ENCODE assay signal across 15 cellular contexts in the genomic region with DNA sequence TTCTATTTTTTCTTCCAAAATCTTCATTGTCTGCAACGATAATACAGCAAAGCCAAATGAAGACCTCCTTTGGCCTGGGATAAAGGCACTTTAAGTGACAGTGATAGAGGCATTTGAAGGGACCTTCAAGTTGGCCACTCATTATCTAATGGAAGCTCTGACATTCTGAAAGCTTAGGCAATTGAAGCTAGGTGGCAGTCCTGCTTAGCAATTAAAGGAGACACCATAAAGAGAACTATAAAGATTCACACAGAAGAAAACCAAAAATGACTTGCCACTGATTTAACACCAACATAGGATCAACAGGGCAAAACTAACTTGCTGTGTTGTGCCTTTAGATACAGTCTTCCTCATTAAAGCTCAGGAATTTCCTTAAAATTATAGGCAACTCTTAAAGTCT.
DNase-seq lines count a peak whose midpoint lies in the region; ATAC-seq and TF ChIP-seq lines count a peak whose summit lies in the region.
"Had no signal": no experiment of that assay in that cellular context is flagged by ENCODE, and none has a peak within 500 bp of the region (broad histone marks: within the 10 kb centered on the region; RNA-seq: fewer than 3 reads in every experiment).

No MANE protein-coding gene starts in this region.

- no peak overlapping the region for H3K4me3 ChIP-seq in LNCaP clone FGC (ENCODE audit: low read depth, low read length)

- no peak overlapping the region for H3K4me3 Mint-ChIP-seq in activated CD4-positive, alpha-beta memory T cell treated with anti-CD3 and anti-CD28 coated beads for 36 hours
- H3K4me3 Mint-ChIP-seq: B cell; stimulated activated effector memory CD8-positive, alpha-beta T cell treated with anti-CD3 and anti-CD28 coated beads, Interleukin-12 subunit alpha, Interleukin-12 subunit beta, amount 100 ng/mL, for 72 hours had no signal

- intact Hi-C loops in activated CD4-positive, alpha-beta memory T cell treated with anti-CD3 and anti-CD28 coated beads for 36 hours (cut with micrococcal nuclease): no loop called here

- no peaks in the 10 kb centered on the region for H3K36me3 Mint-ChIP-seq in activated CD4-positive, alpha-beta memory T cell treated with anti-CD3 and anti-CD28 coated beads for 36 hours
- H3K36me3 Mint-ChIP-seq: stimulated activated effector memory CD8-positive, alpha-beta T cell treated with anti-CD3 and anti-CD28 coated beads, Interleukin-12 subunit alpha, Interleukin-12 subunit beta, amount 100 ng/mL, for 72 hours had no signal

- no peaks in the 10 kb centered on the region for H3K4me1 Mint-ChIP-seq in activated CD4-positive, alpha-beta memory T cell treated with anti-CD3 and anti-CD28 coated beads for 36 hours (ENCODE audit: low read depth)
- H3K4me1 Mint-ChIP-seq: B cell; stimulated activated effector memory CD8-positive, alpha-beta T cell treated with anti-CD3 and anti-CD28 coated beads, Interleukin-12 subunit alpha, Interleukin-12 subunit beta, amount 100 ng/mL, for 72 hours had no signal

- POLR2A ChIA-PET in activated CD4-positive, alpha-beta memory T cell treated with anti-CD3 and anti-CD28 coated beads for 36 hours (lab: Charles Lee): no interaction called here

- DNase-seq in Ammon's horn (ENCODE audit: low spot score) (peak; percentile 34), LNCaP clone FGC (ENCODE audit: low read depth) (no peak), left kidney (ENCODE audit: low read depth, low spot score) (peak; percentile 5), NCI-H1048 (lab: John Stamatoyannopoulos, UW) (no peak), SW 1271 (lab: John Stamatoyannopoulos, UW) (no peak)
- DNase-seq in activated CD4-positive, alpha-beta memory T cell treated with anti-CD3 and anti-CD28 coated beads for 36 hours: no peak
- DNase-seq: activated CD4-positive, alpha-beta T cell treated with anti-CD3 and anti-CD28 coated beads for 48 hours; activated gamma-delta T cell; GDM1; NCI-H774; T-helper 1 cell had no signal

- peak; percentile 46 for TF ChIP-seq CTCF in LNCaP clone FGC (IDR thresholded peaks at IDR 0.05; ENCODE audit: control insufficient read depth, extremely low read depth, insufficient read depth)
- peak; percentile 60 for TF ChIP-seq CTCF in VCaP (conservative IDR thresholded peaks at IDR 0.05)

- no peak for ATAC-seq in HG02870 (IDR thresholded peaks at IDR 0.05; ENCODE audit: unreplicated experiment)
- ATAC-seq: stimulated activated effector memory CD8-positive, alpha-beta T cell treated with anti-CD3 and anti-CD28 coated beads, Interleukin-12 subunit alpha, Interleukin-12 subunit beta, amount 100 ng/mL, for 72 hours had no signal

- H3K9me3 Mint-ChIP-seq in activated CD4-positive, alpha-beta memory T cell treated with anti-CD3 and anti-CD28 coated beads for 36 hours: no peaks in the 10 kb centered on the region
- H3K9me3 Mint-ChIP-seq: stimulated activated effector memory CD8-positive, alpha-beta T cell treated with anti-CD3 and anti-CD28 coated beads, Interleukin-12 subunit alpha, Interleukin-12 subunit beta, amount 100 ng/mL, for 72 hours had no signal

- no peak overlapping the region for H3K27ac Mint-ChIP-seq in activated CD4-positive, alpha-beta memory T cell treated with anti-CD3 and anti-CD28 coated beads for 36 hours
- H3K27ac Mint-ChIP-seq: B cell; stimulated activated effector memory CD8-positive, alpha-beta T cell treated with anti-CD3 and anti-CD28 coated beads, Interleukin-12 subunit alpha, Interleukin-12 subunit beta, amount 100 ng/mL, for 72 hours had no signal

- H3K27me3 Mint-ChIP-seq in activated CD4-positive, alpha-beta memory T cell treated with anti-CD3 and anti-CD28 coated beads for 36 hours: peaks cover 2% of the 10 kb centered on the region
- H3K27me3 Mint-ChIP-seq: B cell had no signal

- CTCF ChIA-PET in activated CD4-positive, alpha-beta memory T cell treated with anti-CD3 and anti-CD28 coated beads for 36 hours (lab: Charles Lee): interaction anchor here (0.6 kb wide), 1 partner anchor 1114 kb away, joined by 3 read pairs; no protein-coding TSS in a partner anchor

- H3K27ac ChIP-seq in VCaP: no peak overlapping the region

Comparison
In these comparisons a context has a peak if more than half of its experiments do, and no peak if none do; other contexts are left out.
1. DNase-seq: peak in Ammon's horn (single experiment) and left kidney (single experiment); none in LNCaP clone FGC (single experiment), NCI-H1048 (single experiment), SW 1271 (0 of 2) and activated CD4-positive, alpha-beta memory T cell treated with anti-CD3 and anti-CD28 coated beads for 36 hours (single experiment).